9 cellular contexts compared by ENCODE assay signal in the genomic region with DNA sequence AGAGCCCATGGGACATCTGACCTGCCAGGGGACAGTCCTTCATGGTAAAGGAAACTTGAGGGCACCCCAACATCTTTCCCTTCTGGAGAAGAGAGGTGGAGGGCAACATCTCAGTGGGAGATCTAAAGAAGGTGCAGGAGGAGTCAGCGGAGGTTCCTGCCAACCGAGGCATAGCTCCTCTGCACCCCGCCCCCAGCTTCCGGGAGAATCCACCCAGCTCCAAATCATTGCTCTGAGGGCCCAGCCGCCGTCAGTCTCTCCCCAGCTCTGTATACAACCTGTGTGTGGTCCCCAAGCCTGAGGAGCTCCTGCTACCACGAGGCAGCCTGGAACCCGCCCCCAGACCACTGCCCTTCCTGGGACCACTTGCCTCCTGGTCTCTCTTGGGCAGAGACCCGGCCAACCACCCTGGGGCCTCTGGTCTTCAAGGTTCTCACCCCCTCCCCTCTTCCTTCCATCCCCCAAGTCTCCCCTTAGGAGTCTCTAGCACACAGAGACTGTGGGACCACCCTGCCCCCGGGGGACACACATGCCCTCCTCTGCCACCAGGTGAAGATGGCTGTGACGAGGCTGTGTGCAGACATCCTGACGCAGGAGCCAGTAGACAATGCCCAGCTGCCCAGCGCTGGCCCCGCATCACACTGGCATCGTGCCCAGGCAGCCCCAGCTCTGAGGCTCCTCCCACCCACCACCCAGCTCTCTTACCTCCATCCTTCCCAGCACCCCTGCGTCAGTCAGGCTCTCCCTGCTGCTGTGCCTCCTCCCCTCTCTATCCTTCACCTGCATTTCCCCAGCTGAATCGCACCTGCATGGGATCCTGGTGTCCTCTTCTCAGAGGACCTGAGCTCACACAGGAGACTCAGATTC. TPM values are rescaled to one million over a fixed set of nuclear protein-coding genes. Genes with fewer than 3 reads are reported as not detected.
DNase-seq lines count a peak whose midpoint lies in the region; ATAC-seq and TF ChIP-seq lines count a peak whose summit lies in the region.
"Had no signal": no experiment of that assay in that cellular context is flagged by ENCODE, and none has a peak within 500 bp of the region (broad histone marks: within the 10 kb centered on the region; RNA-seq: fewer than 3 reads in every experiment).

No MANE protein-coding gene starts in this region.

- ATAC-seq in heart left ventricle, result no peak
- ATAC-seq in gastroesophageal sphincter, result no peak
- no peak for ATAC-seq in GM19351 (IDR thresholded peaks at IDR 0.05; ENCODE audit: unreplicated experiment)

- no peaks in the 10 kb centered on the region for H3K4me1 Mint-ChIP-seq in type B pancreatic cell (ENCODE audit: unreplicated experiment)

- H3K27me3 ChIP-seq in heart left ventricle (peaks cover 0 to 72% (median 35%) of the 10 kb centered on the region in 9 donors), OCI-LY3 (ENCODE audit: low read depth, low read length) (peaks cover 16% of the 10 kb centered on the region), gastroesophageal sphincter (peaks cover 89% of the 10 kb centered on the region), WERI-Rb-1 (ENCODE audit: insufficient read depth, low read depth, severe bottlenecking) (no peaks in the 10 kb centered on the region)

- H3K9me3 Mint-ChIP-seq in type B pancreatic cell, result no peaks in the 10 kb centered on the region

- H3K4me2 ChIP-seq in OCI-LY3 (ENCODE audit: low read length), result peak overlapping the region; percentile 1

- H3K27me3 Mint-ChIP-seq in type B pancreatic cell, result peaks cover 18% of the 10 kb centered on the region

- H3K4me3 Mint-ChIP-seq in type B pancreatic cell, result peak overlapping the region; percentile 17

- TF ChIP-seq POLR2A in heart left ventricle (IDR thresholded peaks at IDR 0.05), result no peak
- TF ChIP-seq POLR2A in gastroesophageal sphincter (IDR thresholded peaks at IDR 0.05), result no peak

- H3K27ac Mint-ChIP-seq in type B pancreatic cell, result no peak overlapping the region

- H3K9ac ChIP-seq in OCI-LY3 (ENCODE audit: low read length), result no peak overlapping the region

- TF ChIP-seq EP300 in gastroesophageal sphincter (IDR thresholded peaks at IDR 0.05), result no peak

- no peaks in the 10 kb centered on the region for H3K36me3 Mint-ChIP-seq in type B pancreatic cell

- no peaks in the 10 kb centered on the region for H3K36me3 ChIP-seq in heart left ventricle
- H3K36me3 ChIP-seq in OCI-LY3 (replicated peaks; ENCODE audit: low read depth, low read length), result no peaks in the 10 kb centered on the region
- no peaks in the 10 kb centered on the region for H3K36me3 ChIP-seq in gastroesophageal sphincter
- no peaks in the 10 kb centered on the region for H3K36me3 ChIP-seq in WERI-Rb-1
- H3K36me3 ChIP-seq: neutrophil had no signal

- 31 to 48% (median 43%) methylated on average over 15 to 17 of the region's 17 CpGs for WGBS in heart left ventricle, 4 donors
- WGBS in gastroesophageal sphincter (ENCODE audit: low coverage in 1 of 2), 2 donors, result 33 to 35% methylated on average over 7 to 10 of the region's 17 CpGs

- no peak overlapping the region for H2AFZ ChIP-seq in OCI-LY3 (ENCODE audit: low read depth, low read length)

- DNase-seq in heart left ventricle (no peak), cardiac septum (ENCODE audit: low spot score) (no peak), type B pancreatic cell (ENCODE audit: extremely low spot score, unreplicated experiment) (no peak), WERI-Rb-1 (no peak)
- peak; percentile 8 for DNase-seq in effector CD8-positive, alpha-beta T cell (lab: John Stamatoyannopoulos, UW)

- intact Hi-C loops in heart left ventricle (cut with DNase I) (no loop called here), cardiac septum (cut with DNase I) (no loop called here)

- H3K4me3 ChIP-seq in heart left ventricle (no peak overlapping the region), OCI-LY3 (ENCODE audit: low read length) (no peak overlapping the region), gastroesophageal sphincter (no peak overlapping the region), WERI-Rb-1 (ENCODE audit: low read depth, low read length) (no peak overlapping the region)

- TF ChIP-seq CTCF in heart left ventricle (IDR thresholded peaks at IDR 0.05) (no peak), OCI-LY3 (IDR thresholded peaks at IDR 0.05; ENCODE audit: low read depth, low read length) (no peak), type B pancreatic cell (conservative IDR thresholded peaks at IDR 0.05) (no peak), gastroesophageal sphincter (IDR thresholded peaks at IDR 0.05) (no peak), WERI-Rb-1 (IDR thresholded peaks at IDR 0.05; ENCODE audit: low read depth, low read length) (no peak)

- H4K20me1 ChIP-seq in OCI-LY3 (ENCODE audit: insufficient read depth, low read length), result no peaks in the 10 kb centered on the region

- H3K9me3 ChIP-seq in heart left ventricle (no peaks in the 10 kb centered on the region), OCI-LY3 (ENCODE audit: insufficient read depth, low read length) (no peaks in the 10 kb centered on the region), gastroesophageal sphincter (no peaks in the 10 kb centered on the region), WERI-Rb-1 (ENCODE audit: severe bottlenecking) (no peaks in the 10 kb centered on the region)
- H3K9me3 ChIP-seq: neutrophil had no signal

- H3K27ac ChIP-seq in heart left ventricle (peak overlapping the region; percentile 55 to 97 (median 86)), OCI-LY3 (ENCODE audit: low read length) (no peak overlapping the region), gastroesophageal sphincter (peak overlapping the region in 2 of 4 donors; percentile 62 to 69), WERI-Rb-1 (no peak overlapping the region)
- H3K27ac ChIP-seq: neutrophil had no signal

- H3K4me1 ChIP-seq in heart left ventricle (peaks cover 10 to 70% (median 56%) of the 10 kb centered on the region in 12 donors), OCI-LY3 (ENCODE audit: low read length) (no peaks in the 10 kb centered on the region), gastroesophageal sphincter (peaks cover 0 to 61% (median 21%) of the 10 kb centered on the region in 3 donors)

- no peaks in the 10 kb centered on the region for H3K79me2 ChIP-seq in OCI-LY3 (ENCODE audit: low read length)

RNA-seq across cellular contexts. Expression of a gene that starts 13.0 kb away (rescaled TPM):
- total RNA-seq in heart left ventricle, result 10 to 100 TPM; 16.7 to 48.9 (median 23.8) TPM
- 10 to 100 TPM; 14.3 to 29.6 TPM for polyA plus RNA-seq in heart left ventricle
- total RNA-seq in cardiac septum, result 27.1 TPM
- total RNA-seq in type B pancreatic cell (ENCODE audit: low replicate concordance), result 33.3 and 49.6 TPM in 2 replicates
- 1 to 10 TPM; 3.4 to 8.4 (median 4.6) TPM for total RNA-seq in gastroesophageal sphincter

RNA-seq across cellular contexts. Expression of a gene that starts 25.6 kb away (rescaled TPM):
- total RNA-seq in heart left ventricle (10 to 100 TPM; 20.4 to 62.4 (median 28.6) TPM), cardiac septum (36.7 TPM), type B pancreatic cell (ENCODE audit: low replicate concordance) (16.5 and 37.1 TPM in 2 replicates), gastroesophageal sphincter (10 to 100 TPM in 3 of 4 donors, 1 to 10 TPM in 1; 3.7 to 18.8 (median 14.5) TPM)
- polyA plus RNA-seq in heart left ventricle, result 10 to 100 TPM; 19.1 to 25.2 TPM

RNA-seq across cellular contexts. Expression of a gene that starts 54.2 kb away (rescaled TPM):
- 10 to 100 TPM; 28.8 to 51.8 (median 34.8) TPM for total RNA-seq in heart left ventricle
- polyA plus RNA-seq in heart left ventricle, result 10 to 100 TPM; 40.7 to 56.3 TPM
- 34.9 TPM for total RNA-seq in cardiac septum
- 38.8 and 44.7 TPM in 2 replicates for total RNA-seq in type B pancreatic cell (ENCODE audit: low replicate concordance)
- 10 to 100 TPM; 50.9 to 80.7 (median 66.1) TPM for total RNA-seq in gastroesophageal sphincter

Comparison
In these comparisons a context has a peak if more than half of its experiments do, and no peak if none do; other contexts are left out.
1. H3K27ac ChIP-seq: peak in heart left ventricle (12 of 12); none in OCI-LY3 (single experiment) and WERI-Rb-1 (single experiment).